ENCODE assay signal across 12 cellular contexts in genomic region chr10:14547826-14548225, GRCh38.
DNase-seq lines count a peak whose midpoint lies in the region; ATAC-seq and TF ChIP-seq lines count a peak whose summit lies in the region.
"Had no signal": no experiment of that assay in that cellular context is flagged by ENCODE, and none has a peak within 500 bp of the region (broad histone marks: within the 10 kb centered on the region; RNA-seq: fewer than 3 reads in every experiment).

No MANE protein-coding gene starts in this region.

- H3K4me1 Mint-ChIP-seq in osteocyte (ENCODE audit: unreplicated experiment): peaks cover 21% of the 10 kb centered on the region

- no peaks in the 10 kb centered on the region for H3K9me2 ChIP-seq in PC-9 (ENCODE audit: insufficient read depth)

- no peaks in the 10 kb centered on the region for H3K27me3 ChIP-seq in right atrium auricular region
- no peaks in the 10 kb centered on the region for H3K27me3 ChIP-seq in right cardiac atrium (ENCODE audit: control insufficient read depth, insufficient read depth)
- no peaks in the 10 kb centered on the region for H3K27me3 ChIP-seq in PC-9 (ENCODE audit: insufficient read depth, low read depth)
- H3K27me3 ChIP-seq: ascending aorta, uterus had no signal

- H3K4me2 ChIP-seq in PC-9: no peak overlapping the region

- CTCF ChIA-PET in PC-9 (lab: Charles Lee): no interaction called here

- H3K27me3 Mint-ChIP-seq in osteocyte (ENCODE audit: unreplicated experiment): no peaks in the 10 kb centered on the region

- no peak overlapping the region for H2AFZ ChIP-seq in PC-9

- H3K4me3 ChIP-seq in right atrium auricular region: no peak overlapping the region
- no peak overlapping the region for H3K4me3 ChIP-seq in right cardiac atrium (ENCODE audit: low read length)
- H3K4me3 ChIP-seq in PC-9: no peak overlapping the region
- H3K4me3 ChIP-seq: ascending aorta, uterus had no signal

- H3K9me3 ChIP-seq in right atrium auricular region: no peaks in the 10 kb centered on the region
- no peaks in the 10 kb centered on the region for H3K9me3 ChIP-seq in right cardiac atrium (ENCODE audit: control insufficient read depth, low read length)
- no peaks in the 10 kb centered on the region for H3K9me3 ChIP-seq in PC-9 (ENCODE audit: insufficient read depth, low read depth)
- H3K9me3 ChIP-seq: ascending aorta, uterus had no signal

- H3K36me3 Mint-ChIP-seq in osteocyte (ENCODE audit: unreplicated experiment): peaks cover 15% of the 10 kb centered on the region

- no peaks in the 10 kb centered on the region for H3K36me3 ChIP-seq in right atrium auricular region
- peaks cover 54% of the 10 kb centered on the region for H3K36me3 ChIP-seq in PC-9 (ENCODE audit: low read depth)
- H3K36me3 ChIP-seq: ascending aorta, uterus had no signal

- H3K27ac Mint-ChIP-seq in osteocyte (ENCODE audit: unreplicated experiment): no peak overlapping the region

- no peak for TF ChIP-seq CTCF in right atrium auricular region (IDR thresholded peaks at IDR 0.05)
- TF ChIP-seq CTCF in PC-9 (conservative IDR thresholded peaks at IDR 0.05): peak; percentile 24; the same call in 1 of the 2 replicates
- TF ChIP-seq CTCF in osteocyte (IDR thresholded peaks at IDR 0.05): no peak

- H3F3A ChIP-seq in PC-9 (ENCODE audit: insufficient read depth, low read depth): peaks cover 59% of the 10 kb centered on the region; the same call in 1 of the 2 replicates

- DNase-seq in right atrium auricular region (ENCODE audit: low spot score): peak; percentile 34
- DNase-seq in right cardiac atrium: no peak
- DNase-seq in PC-9: no peak
- DNase-seq in iPS-NIHi11 (ENCODE audit: low spot score): peak; percentile 71
- DNase-seq in AG08395 (ENCODE audit: low spot score): no peak
- DNase-seq in glomerular visceral epithelial cell (ENCODE audit: extremely low spot score): no peak
- no peak for DNase-seq in osteocyte (ENCODE audit: extremely low spot score, unreplicated experiment)
- DNase-seq: NCI-H446 treated with DMSO at 0.1 percent for 48 hours, uterus had no signal

- H3K4me1 ChIP-seq in right atrium auricular region: no peaks in the 10 kb centered on the region
- no peaks in the 10 kb centered on the region for H3K4me1 ChIP-seq in right cardiac atrium (ENCODE audit: control insufficient read depth, insufficient read depth, low read length)
- H3K4me1 ChIP-seq in PC-9 (replicated peaks; ENCODE audit: insufficient read depth): peaks cover 33% of the 10 kb centered on the region
- H3K4me1 ChIP-seq: uterus had no signal

- peaks cover 100% of the 10 kb centered on the region for H3K79me2 ChIP-seq in PC-9 (ENCODE audit: low read depth)

- no TSS peak for BruUV-seq in PC-9 (replicated peaks; lab: Mats Ljungman, UMichigan)

- POLR2A ChIA-PET in PC-9 (lab: Charles Lee; ENCODE audit: unreplicated experiment): no interaction called here

- no peaks in the 10 kb centered on the region for H3K9me3 Mint-ChIP-seq in osteocyte (ENCODE audit: unreplicated experiment)

- H3K4me3 Mint-ChIP-seq in osteocyte (ENCODE audit: unreplicated experiment): no peak overlapping the region

- ATAC-seq in right cardiac atrium (no peak), HG03097 (IDR thresholded peaks at IDR 0.05; ENCODE audit: low FRiP score, unreplicated experiment) (no peak)

- no peak overlapping the region for H3K27ac ChIP-seq in right atrium auricular region
- no peak overlapping the region for H3K27ac ChIP-seq in right cardiac atrium (ENCODE audit: low read length)
- 0 out of 2 replicates have a peak overlapping the region, but pooled peaks have one; percentile 65 for H3K27ac ChIP-seq in PC-9
- H3K27ac ChIP-seq: ascending aorta, epithelial cell of prostate, uterus had no signal

- peaks cover 25% of the 10 kb centered on the region for H4K20me1 ChIP-seq in PC-9 (ENCODE audit: insufficient read depth)

- WGBS in right cardiac atrium: 92% methylated on average over 10 of the region's 10 CpGs

- intact Hi-C loops in right cardiac atrium (cut with DNase I) (loop anchor here in 1 of 4 donors (10.0 kb wide), 1 partner anchor 267 kb away; no protein-coding TSS in a partner anchor), PC-9 (cut with micrococcal nuclease; ENCODE audit: unreplicated experiment) (no loop called here)

Comparison
In these comparisons a context has a peak if more than half of its experiments do, and no peak if none do; other contexts are left out.
1. DNase-seq: peak in right atrium auricular region (single experiment) and iPS-NIHi11 (single experiment); none in right cardiac atrium (0 of 3), PC-9 (0 of 2), AG08395 (single experiment), glomerular visceral epithelial cell (single experiment) and osteocyte (single experiment).